8 cellular contexts compared by ENCODE assay signal in genomic region chr7:66654275-66655112, GRCh38. TPM values are rescaled to one million over a fixed set of nuclear protein-coding genes. Genes with fewer than 3 reads are reported as not detected.
DNase-seq lines count a peak whose midpoint lies in the region; ATAC-seq and TF ChIP-seq lines count a peak whose summit lies in the region.

No MANE protein-coding gene starts in this region.

- peaks cover 19% of the 10 kb centered on the region for H3K4me1 Mint-ChIP-seq in activated T-cell treated with anti-CD3 and anti-CD28 coated beads, Interleukin-2, amount 50 U/mL, for 4 hours (ENCODE audit: low read depth)

- no peaks in the 10 kb centered on the region for H3F3A ChIP-seq in PC-3 (ENCODE audit: low read length, unreplicated experiment)

- H4K20me1 ChIP-seq in PC-3 (ENCODE audit: low read length) = no peaks in the 10 kb centered on the region

- H3K9ac ChIP-seq in PC-3 (ENCODE audit: low read length) = peak overlapping the region; percentile 94
- peak overlapping the region; percentile 73 for H3K9ac ChIP-seq in muscle layer of colon (ENCODE audit: low read length)

- intact Hi-C loops in PC-3 (cut with micrococcal nuclease) = loop anchor here (1.0 to 10.0 kb wide), 3 partner anchors 26 to 60 kb away; partner anchors contain the start of gene KCTD7

- H2AFZ ChIP-seq in PC-3 (ENCODE audit: low read length) = peak overlapping the region; percentile 71

- BruUV-seq in PC-3 (replicated peaks; lab: Mats Ljungman, UMichigan) = no TSS peak

- H3K36me3 Mint-ChIP-seq in activated T-cell treated with anti-CD3 and anti-CD28 coated beads, Interleukin-2, amount 50 U/mL, for 4 hours (ENCODE audit: insufficient read depth) = no peaks in the 10 kb centered on the region

- no peaks in the 10 kb centered on the region for H3K9me3 Mint-ChIP-seq in activated T-cell treated with anti-CD3 and anti-CD28 coated beads, Interleukin-2, amount 50 U/mL, for 4 hours

- H3K4me3 Mint-ChIP-seq in activated T-cell treated with anti-CD3 and anti-CD28 coated beads, Interleukin-2, amount 50 U/mL, for 4 hours = peak overlapping the region; percentile 94

- TF ChIP-seq CTCF in PC-3 (conservative IDR thresholded peaks at IDR 0.05; ENCODE audit: low read depth, low read length) = no peak

- H3K4me1 ChIP-seq in PC-3 (ENCODE audit: insufficient read depth, low read length) = 0 out of 2 replicates have a peak, but pooled peaks cover 5% of the 10 kb centered on the region
- H3K4me1 ChIP-seq in muscle layer of colon (ENCODE audit: insufficient read depth, low read length) = peaks cover 14% of the 10 kb centered on the region

- H3K27ac ChIP-seq in PC-3 (ENCODE audit: low read length) = peak overlapping the region; percentile 88
- peak overlapping the region; percentile 97 for H3K27ac ChIP-seq in muscle layer of colon (ENCODE audit: low read depth, low read length)

- H3K4me2 ChIP-seq in PC-3 (ENCODE audit: low read length) = peak overlapping the region; percentile 98

- no peaks in the 10 kb centered on the region for H3K9me2 ChIP-seq in PC-3 (replicated peaks; ENCODE audit: low read length)

- CTCF ChIA-PET in PC-3 (lab: Charles Lee) = no interaction called here

- ATAC-seq in GM21717 (IDR thresholded peaks at IDR 0.05; ENCODE audit: unreplicated experiment) (peak; percentile 93), PC-3 (peak; percentile 90), esophagus mucosa (peak; percentile 98)
- peak; percentile 94 to 95 for ATAC-seq in activated T-cell treated with anti-CD3 and anti-CD28 coated beads, Interleukin-2, amount 50 U/mL, for 4 hours

- H3K4me3 ChIP-seq in Jurkat, Clone E6-1 (ENCODE audit: low read length) = peak overlapping the region; percentile 82
- H3K4me3 ChIP-seq in PC-3 (ENCODE audit: low read length) = peak overlapping the region; percentile 73
- H3K4me3 ChIP-seq in muscle layer of colon (ENCODE audit: low read depth in 1 of 2, low read length in 2 of 2) = peak overlapping the region; percentile 83 to 89

- H3K36me3 ChIP-seq in PC-3 (ENCODE audit: low read depth, low read length) = no peaks in the 10 kb centered on the region
- H3K36me3 ChIP-seq in muscle layer of colon (ENCODE audit: insufficient read depth, low read length) = no peaks in the 10 kb centered on the region

- H3K9me3 ChIP-seq in PC-3 (ENCODE audit: low read length) (no peaks in the 10 kb centered on the region), muscle layer of colon (ENCODE audit: low read length) (no peaks in the 10 kb centered on the region)

- H3K27me3 ChIP-seq in PC-3 (ENCODE audit: low read length) (no peaks in the 10 kb centered on the region), muscle layer of colon (ENCODE audit: control insufficient read depth in 1 of 2, insufficient read depth in 2 of 2, low read length in 2 of 2) (no peaks in the 10 kb centered on the region)

- DNase-seq in DMS53 (lab: John Stamatoyannopoulos, UW) (peak; percentile 100), PC-3 (peak; percentile 96)
- DNase-seq in Jurkat, Clone E6-1 (ENCODE audit: low read depth, low spot score) = peak; percentile 95
- DNase-seq in activated T-cell treated with anti-CD3 and anti-CD28 coated beads, Interleukin-2, amount 50 U/mL, for 4 hours = peak; percentile 94
- peak; percentile 94 to 96 for DNase-seq in stimulated activated CD8-positive, alpha-beta memory T cell treated with anti-CD3 and anti-CD28 coated beads, Interleukin-7, amount 100 ng/mL, for 1 hour (ENCODE audit: low read depth in 2 of 2)

- POLR2A ChIA-PET in PC-3 (lab: Charles Lee; ENCODE audit: unreplicated experiment) = interaction anchor here (0.5 to 1.0 kb wide), 2 partner anchors 26 to 90 kb away, joined by 3 read pairs; no protein-coding TSS in a partner anchor

- H3K27me3 Mint-ChIP-seq in activated T-cell treated with anti-CD3 and anti-CD28 coated beads, Interleukin-2, amount 50 U/mL, for 4 hours (ENCODE audit: low read depth) = no peaks in the 10 kb centered on the region

- H3K79me2 ChIP-seq in PC-3 (ENCODE audit: low read length) = peaks cover 50% of the 10 kb centered on the region

RNA-seq across cellular contexts. Expression of gene KCTD7, which starts 25.8 kb away (rescaled TPM):
- polyA plus RNA-seq in Jurkat, Clone E6-1 (2012; ENCODE audit: insufficient read depth, insufficient read length) = 9.6 TPM
- total RNA-seq in PC-3 (2014; rRNA removed) (5.5 and 7.4 TPM in 2 replicates), esophagus mucosa (2.1 TPM)
- 1 to 10 TPM; 3.1 to 3.9 (median 3.6) TPM for total RNA-seq in activated T-cell treated with anti-CD3 and anti-CD28 coated beads, Interleukin-2, amount 50 U/mL, for 4 hours

Comparison
In these comparisons a context has a peak if more than half of its experiments do, and no peak if none do; other contexts are left out.
1. Peak in every context shown above with its lines: DNase-seq, ATAC-seq, H3K4me3 ChIP-seq and H3K27ac ChIP-seq.